ENCODE assay signal across 9 cellular contexts in the genomic region with DNA sequence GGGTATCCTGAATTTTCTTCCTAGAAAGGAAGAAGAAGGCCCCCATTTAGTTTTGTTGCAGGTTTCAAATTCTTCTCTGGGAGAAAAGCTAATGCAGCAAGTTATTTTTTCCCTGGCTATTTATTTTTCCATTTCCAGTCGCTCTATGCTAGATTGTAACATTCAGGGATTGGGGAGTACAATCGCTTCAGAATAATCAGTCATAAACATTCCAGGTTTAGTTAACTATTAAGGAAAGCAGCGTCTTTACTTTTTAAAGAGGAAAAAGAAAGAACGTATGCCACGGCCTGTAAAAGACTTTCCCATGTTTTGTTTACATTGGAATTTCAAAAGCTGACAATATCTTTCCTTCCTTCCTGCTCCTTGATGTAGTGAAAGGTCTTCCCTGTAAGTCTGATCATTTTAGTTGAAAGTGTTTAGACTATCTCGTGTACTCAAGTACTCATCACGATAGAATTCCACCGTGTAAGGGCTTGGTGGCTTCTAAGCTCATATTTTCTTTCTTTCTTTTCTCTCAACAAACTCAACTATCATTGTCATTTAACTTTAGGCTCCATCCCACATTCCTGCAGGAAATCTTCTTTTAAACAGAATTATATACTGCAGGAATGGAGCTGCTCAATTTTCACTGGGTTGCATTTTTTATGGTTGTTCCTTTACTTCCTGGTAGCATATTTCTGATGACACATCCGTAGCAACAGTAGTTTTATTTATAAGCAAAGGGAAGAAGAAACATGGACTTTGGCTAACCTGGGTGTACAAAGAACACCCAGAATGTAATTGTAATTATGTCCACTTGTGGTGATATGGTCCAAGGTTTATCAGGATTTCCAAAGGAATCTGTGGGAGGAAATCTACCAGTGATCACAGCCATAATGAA.
A peak's percentile ranks its signal among the peaks of the same experiment; 100 is the strongest.
DNase-seq lines count a peak whose midpoint lies in the region; ATAC-seq and TF ChIP-seq lines count a peak whose summit lies in the region.
"Had no signal": no experiment of that assay in that cellular context is flagged by ENCODE, and none has a peak within 500 bp of the region (broad histone marks: within the 10 kb centered on the region; RNA-seq: fewer than 3 reads in every experiment).

No MANE protein-coding gene starts in this region.

- H3K27ac ChIP-seq in coronary artery = peak overlapping the region in 1 of 2 donors; percentile 20
- H3K27ac ChIP-seq in lower lobe of right lung = no peak overlapping the region
- H3K27ac ChIP-seq in neural progenitor cell = no peak overlapping the region
- no peak overlapping the region for H3K27ac ChIP-seq in CD4-positive, alpha-beta memory T cell (ENCODE audit: low read depth, low read length)

- H3K36me3 Mint-ChIP-seq in neural progenitor cell = no peaks in the 10 kb centered on the region
- H3K36me3 Mint-ChIP-seq in CD4-positive, alpha-beta memory T cell = no peaks in the 10 kb centered on the region
- H3K36me3 Mint-ChIP-seq: CD14-positive monocyte had no signal

- no peak overlapping the region for H2AFZ ChIP-seq in neural progenitor cell (replicated peaks)

- H3K4me1 Mint-ChIP-seq in neural progenitor cell = peaks cover 10% of the 10 kb centered on the region
- H3K4me1 Mint-ChIP-seq in CD4-positive, alpha-beta memory T cell = no peaks in the 10 kb centered on the region
- H3K4me1 Mint-ChIP-seq: CD14-positive monocyte had no signal

- CTCF ChIA-PET in CD4-positive, alpha-beta memory T cell (lab: Charles Lee; ENCODE audit: partially characterized antibody) = no interaction called here

- intact Hi-C loops in lower lobe of right lung (cut with DNase I) = no loop called here
- intact Hi-C loops in CD4-positive, alpha-beta memory T cell (cut with micrococcal nuclease) = no loop called here

- no peak overlapping the region for H3K9ac ChIP-seq in neural progenitor cell

- H3F3A ChIP-seq in neural progenitor cell (ENCODE audit: low read depth) = peaks cover 7% of the 10 kb centered on the region

- no peaks in the 10 kb centered on the region for H4K20me1 ChIP-seq in neural progenitor cell (ENCODE audit: low read depth)

- H3K27me3 ChIP-seq in lower lobe of right lung (ENCODE audit: low read depth) (no peaks in the 10 kb centered on the region), neural progenitor cell (no peaks in the 10 kb centered on the region), HAP-1 (ENCODE audit: low read depth) (peaks cover 1% of the 10 kb centered on the region; the same call in 1 of the 2 replicates)
- no peaks in the 10 kb centered on the region for H3K27me3 ChIP-seq in CD4-positive, alpha-beta memory T cell (ENCODE audit: insufficient read depth, low read length)

- no peaks in the 10 kb centered on the region for H3K9me3 ChIP-seq in lower lobe of right lung
- no peaks in the 10 kb centered on the region for H3K9me3 ChIP-seq in neural progenitor cell (ENCODE audit: low read depth)
- no peaks in the 10 kb centered on the region for H3K9me3 ChIP-seq in HAP-1
- H3K9me3 ChIP-seq in CD4-positive, alpha-beta memory T cell (ENCODE audit: control insufficient read depth in 1 of 2, low read length in 2 of 2) = no peaks in the 10 kb centered on the region

- peak; percentile 35 for DNase-seq in A172 (ENCODE audit: low spot score)
- DNase-seq in LoVo (ENCODE audit: low spot score) = peak; percentile 92
- DNase-seq in coronary artery (ENCODE audit: low spot score) = no peak
- DNase-seq in lower lobe of right lung = no peak
- no peak for DNase-seq in neural progenitor cell (ENCODE audit: low spot score)
- no peak for DNase-seq in activated naive CD4-positive, alpha-beta T cell treated with Interleukin-2 at 50 U/mL for 16 hours
- DNase-seq in HAP-1 (ENCODE audit: low spot score in 2 of 2) = no peak
- no peak for DNase-seq in CD4-positive, alpha-beta memory T cell

- in situ Hi-C loops in HAP-1 (cut with MboI; ENCODE audit: low sequenced_read_pairs) = no loop called here

- no peak overlapping the region for H3K27ac Mint-ChIP-seq in neural progenitor cell
- no peak overlapping the region for H3K27ac Mint-ChIP-seq in CD4-positive, alpha-beta memory T cell
- H3K27ac Mint-ChIP-seq: CD14-positive monocyte had no signal

- H3K4me1 ChIP-seq in lower lobe of right lung (peaks cover 12% of the 10 kb centered on the region), neural progenitor cell (peaks cover 21% of the 10 kb centered on the region), HAP-1 (peaks cover 8% of the 10 kb centered on the region)
- H3K4me1 ChIP-seq in CD4-positive, alpha-beta memory T cell (ENCODE audit: insufficient read depth, low read length) = no peaks in the 10 kb centered on the region

- H3K27me3 Mint-ChIP-seq in neural progenitor cell (ENCODE audit: insufficient read depth, low read depth) = no peaks in the 10 kb centered on the region
- H3K27me3 Mint-ChIP-seq in CD4-positive, alpha-beta memory T cell = no peaks in the 10 kb centered on the region

- H3K9me3 Mint-ChIP-seq in neural progenitor cell = peaks cover 4% of the 10 kb centered on the region
- peaks cover 0 to 8% (median under 1%) of the 10 kb centered on the region in 8 donors for H3K9me3 Mint-ChIP-seq in CD4-positive, alpha-beta memory T cell

- H3K4me2 ChIP-seq in neural progenitor cell = no peak overlapping the region

- TF ChIP-seq CTCF in coronary artery (IDR thresholded peaks at IDR 0.05) (no peak), lower lobe of right lung (IDR thresholded peaks at IDR 0.05) (peak; percentile 19), neural progenitor cell (IDR thresholded peaks at IDR 0.05) (no peak)

- POLR2A ChIA-PET in CD4-positive, alpha-beta memory T cell (lab: Charles Lee; ENCODE audit: partially characterized antibody) = no interaction called here

- H3K4me3 Mint-ChIP-seq in neural progenitor cell = no peak overlapping the region
- no peak overlapping the region for H3K4me3 Mint-ChIP-seq in CD4-positive, alpha-beta memory T cell
- H3K4me3 Mint-ChIP-seq: CD14-positive monocyte had no signal

- peak; percentile 63 to 75 for ATAC-seq in lower lobe of right lung

- peak overlapping the region; percentile 26 for H3K4me3 ChIP-seq in coronary artery
- no peak overlapping the region for H3K4me3 ChIP-seq in lower lobe of right lung
- H3K4me3 ChIP-seq in neural progenitor cell = no peak overlapping the region
- H3K4me3 ChIP-seq in HAP-1 = no peak overlapping the region
- no peak overlapping the region for H3K4me3 ChIP-seq in CD4-positive, alpha-beta memory T cell (ENCODE audit: low read length in 2 of 2)

- H3K79me2 ChIP-seq in neural progenitor cell (ENCODE audit: low read depth) = no peaks in the 10 kb centered on the region

- H3K36me3 ChIP-seq in lower lobe of right lung = no peaks in the 10 kb centered on the region
- H3K36me3 ChIP-seq in neural progenitor cell = no peaks in the 10 kb centered on the region
- H3K36me3 ChIP-seq in HAP-1 (replicated peaks) = no peaks in the 10 kb centered on the region
- H3K36me3 ChIP-seq in CD4-positive, alpha-beta memory T cell (ENCODE audit: insufficient read depth, low read length) = no peaks in the 10 kb centered on the region

Comparison
In these comparisons a context has a peak if more than half of its experiments do, and no peak if none do; other contexts are left out.
1. DNase-seq: peak in A172 (single experiment) and LoVo (single experiment); none in coronary artery (single experiment), lower lobe of right lung (single experiment), neural progenitor cell (single experiment), activated naive CD4-positive, alpha-beta T cell treated with Interleukin-2 at 50 U/mL for 16 hours (single experiment), HAP-1 (0 of 2) and CD4-positive, alpha-beta memory T cell (0 of 5).